Comparison of ENCODE assay signal across 18 cellular contexts in genomic region chr12:24408305-24408704, GRCh38.
"Had no signal": no experiment of that assay in that cellular context is flagged by ENCODE, and none has a peak within 500 bp of the region (broad histone marks: within the 10 kb centered on the region; RNA-seq: fewer than 3 reads in every experiment).

No MANE protein-coding gene starts in this region.

- H3K36me3 Mint-ChIP-seq: stimulated activated effector memory CD8-positive, alpha-beta T cell treated with anti-CD3 and anti-CD28 coated beads, Interleukin-12 subunit alpha, Interleukin-12 subunit beta, amount 100 ng/mL, for 72 hours had no signal

- H3K9me3 Mint-ChIP-seq: activated naive CD4-positive, alpha-beta T cell treated with anti-CD3 and anti-CD28 coated beads for 36 hours; activated naive CD8-positive, alpha-beta T cell treated with anti-CD3 and anti-CD28 coated beads, Interleukin-2, amount 50 U/mL, for 24 hours; activated T-helper 2 cell treated with anti-CD3 and anti-CD28 coated beads, Interferon-gamma antibody, Interleukin-2, Interleukin-4, amounts not matched to agents 10 μg/mL and 5 μg/mL and 100 μg/mL, durations not matched to agents 14 hours and 24 hours and 36 hours; nephron had no signal

- DNase-seq: activated CD4-positive, alpha-beta T cell treated with anti-CD3 and anti-CD28 coated beads, Interleukin-2, amount 50 U/mL, for 1 hour; activated naive CD4-positive, alpha-beta T cell treated with anti-CD3 and anti-CD28 coated beads for 36 hours; activated naive CD8-positive, alpha-beta T cell treated with anti-CD3 and anti-CD28 coated beads, Interleukin-2, amount 50 U/mL, for 24 hours; aorta; dermis blood vessel endothelial cell; effector memory CD8-positive, alpha-beta T cell; foreskin melanocyte; kidney glomerular epithelial cell; mesendoderm; nucleus accumbens; posterior cingulate gyrus; retina; stimulated activated CD4-positive, alpha-beta T cell treated with anti-CD3 and anti-CD28 coated beads, Interleukin-12 subunit alpha, Interleukin-12 subunit beta, amount 100 ng/mL, for 4 hours; stimulated activated CD4-positive, alpha-beta T cell treated with anti-CD3 and anti-CD28 coated beads, Interleukin-2, amount 100 ng/mL, for 24 hours; transverse colon had no signal

- ATAC-seq: activated naive CD8-positive, alpha-beta T cell treated with anti-CD3 and anti-CD28 coated beads, Interleukin-2, amount 50 U/mL, for 24 hours; effector memory CD8-positive, alpha-beta T cell; stimulated activated effector memory CD8-positive, alpha-beta T cell treated with anti-CD3 and anti-CD28 coated beads, Interleukin-12 subunit alpha, Interleukin-12 subunit beta, amount 100 ng/mL, for 72 hours had no signal

- H3K4me1 Mint-ChIP-seq: nephron; stimulated activated effector memory CD8-positive, alpha-beta T cell treated with anti-CD3 and anti-CD28 coated beads, Interleukin-12 subunit alpha, Interleukin-12 subunit beta, amount 100 ng/mL, for 72 hours had no signal

- H3K4me3 ChIP-seq: transverse colon had no signal

- H3K27ac Mint-ChIP-seq: activated naive CD4-positive, alpha-beta T cell treated with anti-CD3 and anti-CD28 coated beads for 36 hours; activated naive CD8-positive, alpha-beta T cell treated with anti-CD3 and anti-CD28 coated beads, Interleukin-2, amount 50 U/mL, for 24 hours; activated T-helper 2 cell treated with anti-CD3 and anti-CD28 coated beads, Interferon-gamma antibody, Interleukin-2, Interleukin-4, amounts not matched to agents 10 μg/mL and 5 μg/mL and 100 μg/mL, durations not matched to agents 14 hours and 24 hours and 36 hours; effector memory CD8-positive, alpha-beta T cell; nephron; stimulated activated effector memory CD8-positive, alpha-beta T cell treated with anti-CD3 and anti-CD28 coated beads, Interleukin-12 subunit alpha, Interleukin-12 subunit beta, amount 100 ng/mL, for 72 hours had no signal

- H3K4me3 Mint-ChIP-seq: activated naive CD4-positive, alpha-beta T cell treated with anti-CD3 and anti-CD28 coated beads for 36 hours; activated naive CD8-positive, alpha-beta T cell treated with anti-CD3 and anti-CD28 coated beads, Interleukin-2, amount 50 U/mL, for 24 hours; effector memory CD8-positive, alpha-beta T cell; nephron; stimulated activated effector memory CD8-positive, alpha-beta T cell treated with anti-CD3 and anti-CD28 coated beads, Interleukin-12 subunit alpha, Interleukin-12 subunit beta, amount 100 ng/mL, for 72 hours had no signal

- H3K27me3 Mint-ChIP-seq: effector memory CD8-positive, alpha-beta T cell had no signal
